1 cellular context compared by ENCODE assay signal in genomic region chr6:90355965-90356364, GRCh38.
TF ChIP-seq lines count a peak whose summit lies in the region.

No MANE protein-coding gene starts in this region.

TF ChIP-seq in WTC11, 78 proteins besides CTCF, POLR2A, EP300 and RAD21 (continued from another document):
- TF ChIP-seq SOX15 (CRISPR knock-in tag; IDR thresholded peaks at IDR 0.05) (no peak), NR3C1 (CRISPR knock-in tag; conservative IDR thresholded peaks at IDR 0.05; ENCODE audit: low read depth) (no peak)
